ENCODE assay signal across 16 cellular contexts in genomic region chr3:30259730-30260129, GRCh38.
DNase-seq lines count a peak whose midpoint lies in the region; ATAC-seq, FAIRE-seq and TF ChIP-seq lines count a peak whose summit lies in the region.
"Had no signal": no experiment of that assay in that cellular context is flagged by ENCODE, and none has a peak within 500 bp of the region (broad histone marks: within the 10 kb centered on the region; RNA-seq: fewer than 3 reads in every experiment).

No MANE protein-coding gene starts in this region.

- peak overlapping the region; percentile 96 for H3K27ac ChIP-seq in HepG2 (ENCODE audit: extremely low read length, insufficient read depth, low read length)
- no peak overlapping the region for H3K27ac ChIP-seq in right lobe of liver
- peak overlapping the region; percentile 16 for H3K27ac ChIP-seq in hepatocyte
- no peak overlapping the region for H3K27ac ChIP-seq in pancreas
- H3K27ac ChIP-seq: C4-2B, PC-9 had no signal

- H3K4me3 ChIP-seq in HepG2 (replicated peaks in 1 of 3; ENCODE audit: insufficient read depth in 1 of 3, low read depth in 2 of 3, low read length in 3 of 3), result peak overlapping the region in 1 of 3 experiments; percentile 26; a peak in 1 of 6 replicates
- no peak overlapping the region for H3K4me3 ChIP-seq in right lobe of liver
- no peak overlapping the region for H3K4me3 ChIP-seq in hepatocyte
- H3K4me3 ChIP-seq in pancreas, result no peak overlapping the region
- H3K4me3 ChIP-seq: PC-9 had no signal

- TF ChIP-seq CTCF in HepG2 (CRISPR knock-in tag; IDR thresholded peaks at IDR 0.05) (no peak), right lobe of liver (IDR thresholded peaks at IDR 0.05) (no peak), hepatocyte (IDR thresholded peaks at IDR 0.05; ENCODE audit: poor library complexity) (no peak), pancreas (IDR thresholded peaks at IDR 0.05) (no peak), CD14-positive monocyte (IDR thresholded peaks at IDR 0.05) (no peak)

- H3K9ac ChIP-seq in HepG2 (ENCODE audit: insufficient read depth, low read depth, low read length), result peak overlapping the region; percentile 72

- peak overlapping the region in 1 of 7 donors; percentile 6 for H3K27ac Mint-ChIP-seq in CD14-positive monocyte
- H3K27ac Mint-ChIP-seq in activated T-cell treated with anti-CD3 and anti-CD28 coated beads, Interleukin-2, amount 50 U/mL, for 24 hours, result no peak overlapping the region

- peak overlapping the region; percentile 64 for H3K4me2 ChIP-seq in HepG2 (ENCODE audit: low read depth, low read length)
- peak overlapping the region; percentile 53 for H3K4me2 ChIP-seq in hepatocyte
- H3K4me2 ChIP-seq: PC-9 had no signal

- intact Hi-C loops in HepG2 (cut with micrococcal nuclease; ENCODE audit: unreplicated experiment) (loop anchor here (1.0 to 10.0 kb wide), 10 partner anchors 19 to 347 kb away; partner anchors contain the start of gene TGFBR2), right lobe of liver (cut with DNase I) (no loop called here), pancreas (cut with DNase I) (no loop called here), CD14-positive monocyte (cut with micrococcal nuclease) (no loop called here)

- no peaks in the 10 kb centered on the region for H3K79me2 ChIP-seq in HepG2 (ENCODE audit: insufficient read depth, low read length)
- H3K79me2 ChIP-seq in hepatocyte, result no peaks in the 10 kb centered on the region

- H4K20me1 ChIP-seq in HepG2 (ENCODE audit: insufficient read depth, low read length), result no peaks in the 10 kb centered on the region
- no peaks in the 10 kb centered on the region for H4K20me1 ChIP-seq in hepatocyte (ENCODE audit: insufficient read depth, poor library complexity, severe bottlenecking)

- TF ChIP-seq POLR2A in HepG2 (IDR thresholded peaks at IDR 0.05; ENCODE audit: insufficient read depth in 1 of 2, low read depth in 2 of 2, low read length in 2 of 2) (no peak), right lobe of liver (IDR thresholded peaks at IDR 0.05) (no peak)

- TF ChIP-seq EP300 in HepG2 (IDR thresholded peaks at IDR 0.05; ENCODE audit: low read depth in 2 of 2, low read length in 2 of 2) (no peak), HepG2 (CRISPR knock-in tag; IDR thresholded peaks at IDR 0.05; ENCODE audit: borderline replicate concordance) (no peak)

- no TSS peak for BruUV-seq in HepG2 (replicated peaks; lab: Mats Ljungman, UMichigan)

- peaks cover 5% of the 10 kb centered on the region for H3K4me1 Mint-ChIP-seq in CD14-positive monocyte
- H3K4me1 Mint-ChIP-seq in activated T-cell treated with anti-CD3 and anti-CD28 coated beads, Interleukin-2, amount 50 U/mL, for 24 hours (ENCODE audit: low read depth), result peaks cover 21% of the 10 kb centered on the region

- no peak for TF ChIP-seq RAD21 in HepG2 (CRISPR knock-in tag; IDR thresholded peaks at IDR 0.05)

- CTCF ChIA-PET in HepG2 (lab: Yijun Ruan, JAX; ENCODE audit: low intra/inter-chr PET ratio, low total read pairs), result no interaction called here

- no peaks in the 10 kb centered on the region for H3K27me3 ChIP-seq in HepG2 (ENCODE audit: control insufficient read depth in 1 of 2, insufficient read depth in 2 of 2, low read length in 2 of 2)
- no peaks in the 10 kb centered on the region for H3K27me3 ChIP-seq in right lobe of liver
- no peaks in the 10 kb centered on the region for H3K27me3 ChIP-seq in hepatocyte
- H3K27me3 ChIP-seq in pancreas, result no peaks in the 10 kb centered on the region

- no peak for ATAC-seq in HepG2
- no peak for ATAC-seq in right lobe of liver
- no peak for ATAC-seq in pancreas

- H3K27me3 Mint-ChIP-seq in CD14-positive monocyte (ENCODE audit: low read depth in 3 of 3), result peaks cover 0 to 2% (median 2%) of the 10 kb centered on the region in 3 donors
- no peaks in the 10 kb centered on the region for H3K27me3 Mint-ChIP-seq in activated T-cell treated with anti-CD3 and anti-CD28 coated beads, Interleukin-2, amount 50 U/mL, for 24 hours

- H3K9me3 ChIP-seq in HepG2 (ENCODE audit: low read length), result no peaks in the 10 kb centered on the region
- H3K9me3 ChIP-seq in right lobe of liver, result no peaks in the 10 kb centered on the region
- H3K9me3 ChIP-seq in hepatocyte (ENCODE audit: low read depth), result no peaks in the 10 kb centered on the region
- no peaks in the 10 kb centered on the region for H3K9me3 ChIP-seq in pancreas

- FAIRE-seq in HepG2 (lab: Jason Lieb, UNC), result peak; percentile 36
- FAIRE-seq in pancreas (lab: Jason Lieb, UNC), result no peak

- no peak overlapping the region for H2AFZ ChIP-seq in HepG2 (ENCODE audit: low read length)
- no peak overlapping the region for H2AFZ ChIP-seq in hepatocyte
- H2AFZ ChIP-seq: PC-9 had no signal

- no peaks in the 10 kb centered on the region for H3K36me3 ChIP-seq in HepG2 (replicated peaks in 1 of 2; ENCODE audit: control insufficient read depth in 1 of 2, insufficient read depth in 2 of 2, low read length in 2 of 2)
- no peaks in the 10 kb centered on the region for H3K36me3 ChIP-seq in right lobe of liver
- no peaks in the 10 kb centered on the region for H3K36me3 ChIP-seq in hepatocyte (replicated peaks; ENCODE audit: insufficient read depth, low read depth)
- H3K36me3 ChIP-seq in pancreas, result no peaks in the 10 kb centered on the region

- no peaks in the 10 kb centered on the region for H3K9me2 ChIP-seq in hepatocyte (replicated peaks; ENCODE audit: insufficient read depth)

- POLR2A ChIA-PET in HepG2 (lab: Yijun Ruan, JAX), result interaction anchor here (0.8 to 3.3 kb wide), 31 partner anchors 13 to 463 kb away, joined by 3 to 43 read pairs (median 7); partner anchors contain the start of gene TGFBR2

- in situ Hi-C loops in HepG2 (cut with HindIII; ENCODE audit: extremely low pct_ligation_motif_present, low pct_unique_long_range_greater_than_20kb), result loop anchor here (10.0 kb wide), 1 partner anchor 345 kb away; the partner anchor contains the start of gene TGFBR2

- WGBS in HepG2 (ENCODE audit: low lambda C conversion rate), result 92% methylated on average over 2 of the region's 2 CpGs
- 92% methylated on average over 2 of the region's 2 CpGs for WGBS in right lobe of liver (ENCODE audit: insufficient coverage, low coverage, low lambda C conversion rate, missing lambda C conversion rate)
- 95% methylated on average over 2 of the region's 2 CpGs for WGBS in hepatocyte (ENCODE audit: low lambda C conversion rate, missing lambda C conversion rate)
- 97% methylated on average over 2 of the region's 2 CpGs for WGBS in pancreas, 2 donors

- H3K4me3 Mint-ChIP-seq in CD14-positive monocyte, result no peak overlapping the region
- no peak overlapping the region for H3K4me3 Mint-ChIP-seq in activated T-cell treated with anti-CD3 and anti-CD28 coated beads, Interleukin-2, amount 50 U/mL, for 24 hours

- H3K9me3 Mint-ChIP-seq in CD14-positive monocyte, result peaks cover 2 to 9% (median 6%) of the 10 kb centered on the region in 7 donors
- H3K9me3 Mint-ChIP-seq in activated T-cell treated with anti-CD3 and anti-CD28 coated beads, Interleukin-2, amount 50 U/mL, for 24 hours, result no peaks in the 10 kb centered on the region

- H3K4me1 ChIP-seq in HepG2 (ENCODE audit: insufficient read depth, low read length) (peaks cover 84% of the 10 kb centered on the region), right lobe of liver (peaks cover 0 to 14% (median 4%) of the 10 kb centered on the region in 4 donors), hepatocyte (ENCODE audit: insufficient read depth) (peaks cover 8% of the 10 kb centered on the region), pancreas (peaks cover 0 to 12% (median 6%) of the 10 kb centered on the region in 3 donors)

- DNase-seq in HepG2 (ENCODE audit: low spot score), result peak; percentile 31
- DNase-seq in right lobe of liver, result no peak
- DNase-seq in NCI-H146 (lab: John Stamatoyannopoulos, UW), result peak; percentile 49
- DNase-seq in hepatocyte (ENCODE audit: low spot score), result no peak
- DNase-seq in pancreas, result no peak
- no peak for DNase-seq in CD14-positive monocyte (ENCODE audit: low spot score)
- DNase-seq in activated T-cell treated with anti-CD3 and anti-CD28 coated beads, Interleukin-2, amount 50 U/mL, for 24 hours, result no peak
- DNase-seq: AML-193, GDM1, HCEC 1CT, KG1, NCI-H1436, NCI-H2107, NCI-H226, PC-9 had no signal

- no peaks in the 10 kb centered on the region for H3K36me3 Mint-ChIP-seq in CD14-positive monocyte
- H3K36me3 Mint-ChIP-seq in activated T-cell treated with anti-CD3 and anti-CD28 coated beads, Interleukin-2, amount 50 U/mL, for 24 hours (ENCODE audit: low read depth), result no peaks in the 10 kb centered on the region

TF ChIP-seq in HepG2, 621 proteins besides CTCF, POLR2A, EP300 and RAD21 (continues in another document):
- 0 out of 2 replicates have a peak, but pooled peaks have one; percentile 14 for TF ChIP-seq SOX5 (CRISPR knock-in tag; IDR thresholded peaks at IDR 0.05; ENCODE audit: borderline replicate concordance)
- TF ChIP-seq TAF15 (IDR thresholded peaks at IDR 0.05; ENCODE audit: low read depth, low read length, poor library complexity, severe bottlenecking), result no peak
- TF ChIP-seq ZC3H4 (CRISPR knock-in tag; IDR thresholded peaks at IDR 0.05; ENCODE audit: borderline replicate concordance), result peak; percentile 68
- no peak for TF ChIP-seq ATRX (CRISPR knock-in tag; IDR thresholded peaks at IDR 0.05; ENCODE audit: borderline replicate concordance)
- TF ChIP-seq ZNF784 (CRISPR knock-in tag; IDR thresholded peaks at IDR 0.05; ENCODE audit: borderline replicate concordance), result no peak
- no peak for TF ChIP-seq ZNF468 (CRISPR knock-in tag; IDR thresholded peaks at IDR 0.05)
- TF ChIP-seq FOXK2 (IDR thresholded peaks at IDR 0.05), result no peak
- no peak for TF ChIP-seq TIGD3 (CRISPR knock-in tag; IDR thresholded peaks at IDR 0.05; ENCODE audit: borderline replicate concordance)
- TF ChIP-seq ZNF644 (CRISPR knock-in tag; IDR thresholded peaks at IDR 0.05; ENCODE audit: low read depth), result no peak
- TF ChIP-seq HIVEP1 (CRISPR knock-in tag; IDR thresholded peaks at IDR 0.05), result no peak
- TF ChIP-seq KLF6 (CRISPR knock-in tag; IDR thresholded peaks at IDR 0.05), result no peak
- no peak for TF ChIP-seq MLLT10 (CRISPR knock-in tag; IDR thresholded peaks at IDR 0.05)

Comparison
In these comparisons a context has a peak if more than half of its experiments do, and no peak if none do; other contexts are left out.
1. DNase-seq: peak in HepG2 (single experiment) and NCI-H146 (single experiment); none in right lobe of liver (0 of 3), hepatocyte (single experiment), pancreas (0 of 6), CD14-positive monocyte (single experiment) and activated T-cell treated with anti-CD3 and anti-CD28 coated beads, Interleukin-2, amount 50 U/mL, for 24 hours (single experiment).
2. H3K27ac ChIP-seq: peak in HepG2 (single experiment) and hepatocyte (single experiment); none in right lobe of liver (0 of 3) and pancreas (0 of 4).